28 cellular contexts compared by ENCODE assay signal in genomic region chr22:45896961-45897538, GRCh38.
DNase-seq lines count a peak whose midpoint lies in the region; ATAC-seq, FAIRE-seq and TF ChIP-seq lines count a peak whose summit lies in the region.
"Had no signal": no experiment of that assay in that cellular context is flagged by ENCODE, and none has a peak within 500 bp of the region (broad histone marks: within the 10 kb centered on the region; RNA-seq: fewer than 3 reads in every experiment).

No MANE protein-coding gene starts in this region.

- H3K4me1 ChIP-seq in esophagus squamous epithelium (peaks cover 21 to 38% (median 23%) of the 10 kb centered on the region in 3 donors), osteoblast (ENCODE audit: insufficient read depth, low read length) (no peaks in the 10 kb centered on the region), tibial artery (peaks cover 0 to 12% (median 0%) of the 10 kb centered on the region in 4 donors)
- H3K4me1 ChIP-seq: colonic mucosa, right lobe of liver had no signal

- H3K4me3 ChIP-seq in esophagus squamous epithelium (no peak overlapping the region), osteoblast (ENCODE audit: insufficient read depth, low read length) (no peak overlapping the region), tibial artery (no peak overlapping the region)
- H3K4me3 ChIP-seq: colonic mucosa, ovary, right lobe of liver, SK-N-MC, thoracic aorta had no signal

- TF ChIP-seq POLR2A in esophagus squamous epithelium (IDR thresholded peaks at IDR 0.05) (no peak), H54 (IDR thresholded peaks at IDR 0.05; ENCODE audit: low read depth, low read length) (no peak)

- intact Hi-C loops in Right ventricle myocardium superior (cut with DNase I) (no loop called here), cardiac septum (cut with DNase I) (no loop called here), esophagus squamous epithelium (cut with DNase I) (no loop called here), tibial artery (cut with DNase I; ENCODE audit: low total_unique reads) (no loop called here)

- no peaks in the 10 kb centered on the region for H4K20me1 ChIP-seq in osteoblast (ENCODE audit: insufficient read depth, low read length)

- ATAC-seq in Right ventricle myocardium superior (ENCODE audit: poor library complexity) = no peak
- ATAC-seq: right lobe of liver; stimulated activated naive CD8-positive, alpha-beta T cell treated with anti-CD3 and anti-CD28 coated beads, Interleukin-15, amount 100 ng/mL, for 72 hours had no signal

- H3K9me3 ChIP-seq in esophagus squamous epithelium (no peaks in the 10 kb centered on the region), osteoblast (ENCODE audit: low read depth, low read length) (no peaks in the 10 kb centered on the region), tibial artery (no peaks in the 10 kb centered on the region)
- H3K9me3 ChIP-seq: colonic mucosa, ovary, right lobe of liver, thoracic aorta had no signal

- DNase-seq in Right ventricle myocardium superior (peak; percentile 18), cardiac septum (ENCODE audit: low spot score) (no peak), esophagus squamous epithelium (lab: John Stamatoyannopoulos, UW) (no peak), osteoblast (ENCODE audit: insufficient read length, low spot score, missing footprints) (peak; percentile 30), tibial artery (no peak), NCI-H1105 (lab: John Stamatoyannopoulos, UW) (no peak), H54 (ENCODE audit: insufficient read length, low spot score) (no peak)
- DNase-seq in stimulated activated CD4-positive, alpha-beta T cell treated with anti-CD3 and anti-CD28 coated beads, Interleukin-1b, Interleukin-23, amount 100 ng/mL, for 48 hours = no peak
- DNase-seq: activated CD4-positive, alpha-beta T cell treated with anti-CD3 and anti-CD28 coated beads, Interleukin-2, amount 50 U/mL, for 1 hour; activated CD4-positive, CD25-positive, alpha-beta regulatory T cell; activated gamma-delta T cell; activated naive CD8-positive, alpha-beta T cell treated with anti-CD3 and anti-CD28 coated beads for 36 hours; activated T-cell treated with anti-CD3 and anti-CD28 coated beads, Interleukin-2, amount 50 U/mL, for 24 hours; anterior cingulate cortex; colonic mucosa; effector CD8-positive, alpha-beta T cell; erythroblast; NCI-H2107; NCI-H446; NCI-H748 treated with DMSO at 0.1 percent for 48 hours; RPMI8226; stimulated activated CD4-positive, alpha-beta T cell treated with anti-CD3 and anti-CD28 coated beads, Interleukin-2, amount 100 ng/mL, for 48 hours; stimulated activated naive CD8-positive, alpha-beta T cell treated with anti-CD3 and anti-CD28 coated beads, Interleukin-15, amount 100 ng/mL, for 72 hours had no signal

- peak overlapping the region; percentile 52 to 74 (median 68) for H3K27ac ChIP-seq in esophagus squamous epithelium
- no peak overlapping the region for H3K27ac ChIP-seq in osteoblast (ENCODE audit: low read depth, low read length)
- H3K27ac ChIP-seq in tibial artery = no peak overlapping the region
- H3K27ac ChIP-seq: colonic mucosa, ovary, right lobe of liver, SK-N-MC, thoracic aorta had no signal

- no peaks in the 10 kb centered on the region for H3K79me2 ChIP-seq in osteoblast (ENCODE audit: insufficient read depth, low read length)

- no peak overlapping the region for H2AFZ ChIP-seq in osteoblast (ENCODE audit: low read length)

- H3K27me3 ChIP-seq in esophagus squamous epithelium (peaks cover 0 to 16% (median 0%) of the 10 kb centered on the region in 4 donors), osteoblast (ENCODE audit: insufficient read depth, low read length) (peaks cover 46% of the 10 kb centered on the region), tibial artery (peaks cover 0 to 74% of the 10 kb centered on the region in 2 donors)
- H3K27me3 ChIP-seq: ovary, right lobe of liver had no signal

- H3K36me3 ChIP-seq in esophagus squamous epithelium (no peaks in the 10 kb centered on the region), osteoblast (ENCODE audit: insufficient read depth, low read length) (no peaks in the 10 kb centered on the region), tibial artery (no peaks in the 10 kb centered on the region)
- H3K36me3 ChIP-seq: colonic mucosa, ovary, right lobe of liver, thoracic aorta had no signal

- 30 to 57% methylated on average over 1 to 2 of the region's 5 CpGs for WGBS in esophagus squamous epithelium, 2 donors

- H3K4me2 ChIP-seq in osteoblast (ENCODE audit: insufficient read depth, low read length) = no peak overlapping the region

- no peak for TF ChIP-seq CTCF in esophagus squamous epithelium (IDR thresholded peaks at IDR 0.05)
- TF ChIP-seq CTCF in osteoblast (IDR thresholded peaks at IDR 0.05; ENCODE audit: extremely low read depth, low read depth, low read length) = no peak
- no peak for TF ChIP-seq CTCF in tibial artery (IDR thresholded peaks at IDR 0.05)

- no peak for FAIRE-seq in H54 (lab: Jason Lieb, UNC)
- FAIRE-seq: islet of Langerhans had no signal

Comparison
In these comparisons a context has a peak if more than half of its experiments do, and no peak if none do; other contexts are left out.
1. DNase-seq: peak in Right ventricle myocardium superior (single experiment) and osteoblast (single experiment); none in cardiac septum (single experiment), esophagus squamous epithelium (single experiment), tibial artery (0 of 2), NCI-H1105 (single experiment), stimulated activated CD4-positive, alpha-beta T cell treated with anti-CD3 and anti-CD28 coated beads, Interleukin-1b, Interleukin-23, amount 100 ng/mL, for 48 hours (single experiment) and H54 (single experiment).
2. H3K27ac ChIP-seq: peak in esophagus squamous epithelium (4 of 4); none in osteoblast (single experiment) and tibial artery (0 of 2).